ENCODE assay signal across 1 cellular context in the genomic region with DNA sequence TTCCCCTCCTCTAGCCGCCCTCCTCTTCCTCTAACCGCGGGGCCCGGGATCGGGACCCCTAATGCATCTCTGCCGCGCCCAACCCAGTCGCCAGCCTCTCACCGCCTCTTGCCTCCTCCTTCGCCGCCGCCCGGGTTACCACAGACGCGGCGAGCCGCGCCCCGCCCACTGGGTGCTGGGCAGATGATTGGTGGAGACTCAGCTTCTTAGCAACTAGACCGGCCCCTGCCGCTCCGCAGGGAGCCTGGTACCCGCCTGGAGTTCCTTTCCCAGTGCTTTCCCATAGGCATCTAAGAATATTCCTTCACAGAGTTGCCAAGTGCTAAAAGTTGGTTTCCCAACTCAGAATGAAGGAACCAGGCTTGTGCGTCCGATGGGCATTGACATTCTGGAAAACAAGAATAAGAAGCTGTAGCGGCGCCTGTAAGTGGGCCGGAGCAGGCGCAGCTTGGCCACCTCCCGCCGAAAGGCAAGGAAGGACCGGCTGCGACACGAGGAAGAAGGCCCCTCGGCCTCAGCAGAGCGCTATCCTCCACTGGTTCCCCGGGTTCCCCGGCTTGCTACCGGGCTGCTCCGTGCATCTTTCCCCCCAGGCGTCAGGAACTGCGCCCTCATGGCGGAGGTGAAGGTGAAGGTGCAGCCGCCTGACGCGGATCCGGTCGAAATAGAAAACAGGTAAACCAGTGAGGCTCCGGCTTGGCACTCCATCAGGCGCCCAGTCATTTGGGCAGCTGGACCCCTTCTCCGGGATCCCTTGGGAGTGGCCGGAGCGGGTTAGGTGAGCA.
TF ChIP-seq lines count a peak whose summit lies in the region.

Gene DZANK1, minus strand, starts transcription at position 137 of the 785 bp plus-strand sequence. CDS start 1,672 bp downstream, outside the sequence.
Gene POLR3F, plus strand, starts transcription at position 497 of the 785 bp plus-strand sequence. Its CDS starts 117 bp downstream, at position 614.

TF ChIP-seq in GM12878, 131 proteins besides CTCF, POLR2A, EP300 and RAD21 (continued from another document):
- no peak for TF ChIP-seq E4F1 (IDR thresholded peaks at IDR 0.05; ENCODE audit: borderline replicate concordance, partially characterized antibody)
- no peak for TF ChIP-seq CHD4 (IDR thresholded peaks at IDR 0.05)
- no peak for TF ChIP-seq ETV6 (conservative IDR thresholded peaks at IDR 0.05 in 1 of 2, IDR thresholded peaks at IDR 0.05 in 1 of 2; ENCODE audit: borderline replicate concordance in 1 of 2, low read depth in 1 of 2)
- 0 out of 2 replicates have a peak, but pooled peaks have one; percentile 28 for TF ChIP-seq ZNF592 (IDR thresholded peaks at IDR 0.05)
- TF ChIP-seq BRCA1 (IDR thresholded peaks at IDR 0.05; ENCODE audit: low read depth, low read length), result no peak
- no peak; the same call in 1 of the 2 replicates for TF ChIP-seq HDAC2 (IDR thresholded peaks at IDR 0.05)
- TF ChIP-seq ZNF384 (IDR thresholded peaks at IDR 0.05; ENCODE audit: borderline replicate concordance, low read depth, low read length), result no peak
- TF ChIP-seq NR2C1 (IDR thresholded peaks at IDR 0.05), result no peak
- TF ChIP-seq HDAC6 (IDR thresholded peaks at IDR 0.05; ENCODE audit: unreplicated experiment), result peak; percentile 98
- no peak for TF ChIP-seq MEF2A (IDR thresholded peaks at IDR 0.05; ENCODE audit: insufficient read depth, low read depth, low read length)
- TF ChIP-seq TAF1 (IDR thresholded peaks at IDR 0.05; ENCODE audit: borderline replicate concordance, low read depth, low read length), result 0 out of 2 replicates have a peak, but pooled peaks have one; percentile 51
- 0 out of 2 replicates have a peak, but pooled peaks have one; percentile 62 for TF ChIP-seq PML (IDR thresholded peaks at IDR 0.05; ENCODE audit: low read length)
- no peak for TF ChIP-seq MEF2B (IDR thresholded peaks at IDR 0.05; ENCODE audit: partially characterized antibody, poor library complexity, severe bottlenecking)
- no peak for TF ChIP-seq KLF5 (IDR thresholded peaks at IDR 0.05; ENCODE audit: partially characterized antibody)
- TF ChIP-seq, protein P1, sequence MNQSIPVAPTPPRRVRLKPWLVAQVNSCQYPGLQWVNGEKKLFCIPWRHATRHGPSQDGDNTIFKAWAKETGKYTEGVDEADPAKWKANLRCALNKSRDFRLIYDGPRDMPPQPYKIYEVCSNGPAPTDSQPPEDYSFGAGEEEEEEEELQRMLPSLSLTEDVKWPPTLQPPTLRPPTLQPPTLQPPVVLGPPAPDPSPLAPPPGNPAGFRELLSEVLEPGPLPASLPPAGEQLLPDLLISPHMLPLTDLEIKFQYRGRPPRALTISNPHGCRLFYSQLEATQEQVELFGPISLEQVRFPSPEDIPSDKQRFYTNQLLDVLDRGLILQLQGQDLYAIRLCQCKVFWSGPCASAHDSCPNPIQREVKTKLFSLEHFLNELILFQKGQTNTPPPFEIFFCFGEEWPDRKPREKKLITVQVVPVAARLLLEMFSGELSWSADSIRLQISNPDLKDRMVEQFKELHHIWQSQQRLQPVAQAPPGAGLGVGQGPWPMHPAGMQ (IDR thresholded peaks at IDR 0.05; ENCODE audit: borderline replicate concordance), result peak; percentile 98
- peak; percentile 67 for TF ChIP-seq MXI1 (IDR thresholded peaks at IDR 0.05; ENCODE audit: low read depth, low read length)
- no peak for TF ChIP-seq REST (IDR thresholded peaks at IDR 0.05; ENCODE audit: low read depth, low read length)
- peak; percentile 77; the same call in 1 of the 2 replicates for TF ChIP-seq MAX (IDR thresholded peaks at IDR 0.05; ENCODE audit: low read depth, low read length)
- no peak; the same call in 1 of the 2 replicates for TF ChIP-seq RB1 (IDR thresholded peaks at IDR 0.05; ENCODE audit: borderline replicate concordance)
- no peak for TF ChIP-seq RCOR1 (conservative IDR thresholded peaks at IDR 0.05; ENCODE audit: low read depth, low read length)
- TF ChIP-seq, protein P2, sequence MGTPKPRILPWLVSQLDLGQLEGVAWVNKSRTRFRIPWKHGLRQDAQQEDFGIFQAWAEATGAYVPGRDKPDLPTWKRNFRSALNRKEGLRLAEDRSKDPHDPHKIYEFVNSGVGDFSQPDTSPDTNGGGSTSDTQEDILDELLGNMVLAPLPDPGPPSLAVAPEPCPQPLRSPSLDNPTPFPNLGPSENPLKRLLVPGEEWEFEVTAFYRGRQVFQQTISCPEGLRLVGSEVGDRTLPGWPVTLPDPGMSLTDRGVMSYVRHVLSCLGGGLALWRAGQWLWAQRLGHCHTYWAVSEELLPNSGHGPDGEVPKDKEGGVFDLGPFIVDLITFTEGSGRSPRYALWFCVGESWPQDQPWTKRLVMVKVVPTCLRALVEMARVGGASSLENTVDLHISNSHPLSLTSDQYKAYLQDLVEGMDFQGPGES (IDR thresholded peaks at IDR 0.05), result no peak
- no peak for TF ChIP-seq USF2 (IDR thresholded peaks at IDR 0.05; ENCODE audit: borderline replicate concordance, low read depth, low read length)
- peak; percentile 79 for TF ChIP-seq CBX5 (IDR thresholded peaks at IDR 0.05; ENCODE audit: low read depth)
- TF ChIP-seq MYC (IDR thresholded peaks at IDR 0.05; ENCODE audit: insufficient read depth, insufficient read length, insufficient replicate concordance, low read length, severe bottlenecking), result peak; percentile 98
- TF ChIP-seq IKZF1 (conservative IDR thresholded peaks at IDR 0.05), result peak; percentile 100
